In the genomic region with DNA sequence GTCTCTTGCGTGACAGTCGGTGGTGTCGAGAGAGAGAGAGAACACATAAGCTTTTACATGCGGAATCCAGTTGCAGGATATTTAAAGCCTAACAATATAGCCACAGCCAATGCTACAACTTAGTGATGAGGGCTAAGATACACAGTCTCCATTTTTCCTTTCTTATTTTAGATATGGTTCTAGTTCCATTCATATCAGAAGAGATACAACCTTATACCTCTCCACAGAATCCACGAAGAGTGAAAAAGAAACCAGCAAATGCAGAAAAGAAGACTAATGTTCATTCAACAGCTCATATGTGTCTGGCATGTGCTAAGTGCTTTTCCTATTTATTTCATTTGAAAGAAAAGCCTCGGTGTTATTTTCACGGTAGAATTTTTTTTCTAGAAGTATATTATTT, we compare ENCODE assay signal across 2 cellular contexts.
TF ChIP-seq lines count a peak whose summit lies in the region.

No MANE protein-coding gene starts in this region.

TF ChIP-seq in A549, 52 proteins besides CTCF, POLR2A, EP300 and RAD21 (continued from another document):
- TF ChIP-seq, protein P1, sequence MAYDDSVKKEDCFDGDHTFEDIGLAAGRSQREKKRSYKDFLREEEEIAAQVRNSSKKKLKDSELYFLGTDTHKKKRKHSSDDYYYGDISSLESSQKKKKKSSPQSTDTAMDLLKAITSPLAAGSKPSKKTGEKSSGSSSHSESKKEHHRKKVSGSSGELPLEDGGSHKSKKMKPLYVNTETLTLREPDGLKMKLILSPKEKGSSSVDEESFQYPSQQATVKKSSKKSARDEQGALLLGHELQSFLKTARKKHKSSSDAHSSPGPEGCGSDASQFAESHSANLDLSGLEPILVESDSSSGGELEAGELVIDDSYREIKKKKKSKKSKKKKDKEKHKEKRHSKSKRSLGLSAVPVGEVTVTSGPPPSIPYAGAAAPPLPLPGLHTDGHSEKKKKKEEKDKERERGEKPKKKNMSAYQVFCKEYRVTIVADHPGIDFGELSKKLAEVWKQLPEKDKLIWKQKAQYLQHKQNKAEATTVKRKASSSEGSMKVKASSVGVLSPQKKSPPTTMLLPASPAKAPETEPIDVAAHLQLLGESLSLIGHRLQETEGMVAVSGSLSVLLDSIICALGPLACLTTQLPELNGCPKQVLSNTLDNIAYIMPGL (CRISPR knock-in tag; IDR thresholded peaks at IDR 0.05; ENCODE audit: borderline replicate concordance) = no peak
- TF ChIP-seq, protein P2, sequence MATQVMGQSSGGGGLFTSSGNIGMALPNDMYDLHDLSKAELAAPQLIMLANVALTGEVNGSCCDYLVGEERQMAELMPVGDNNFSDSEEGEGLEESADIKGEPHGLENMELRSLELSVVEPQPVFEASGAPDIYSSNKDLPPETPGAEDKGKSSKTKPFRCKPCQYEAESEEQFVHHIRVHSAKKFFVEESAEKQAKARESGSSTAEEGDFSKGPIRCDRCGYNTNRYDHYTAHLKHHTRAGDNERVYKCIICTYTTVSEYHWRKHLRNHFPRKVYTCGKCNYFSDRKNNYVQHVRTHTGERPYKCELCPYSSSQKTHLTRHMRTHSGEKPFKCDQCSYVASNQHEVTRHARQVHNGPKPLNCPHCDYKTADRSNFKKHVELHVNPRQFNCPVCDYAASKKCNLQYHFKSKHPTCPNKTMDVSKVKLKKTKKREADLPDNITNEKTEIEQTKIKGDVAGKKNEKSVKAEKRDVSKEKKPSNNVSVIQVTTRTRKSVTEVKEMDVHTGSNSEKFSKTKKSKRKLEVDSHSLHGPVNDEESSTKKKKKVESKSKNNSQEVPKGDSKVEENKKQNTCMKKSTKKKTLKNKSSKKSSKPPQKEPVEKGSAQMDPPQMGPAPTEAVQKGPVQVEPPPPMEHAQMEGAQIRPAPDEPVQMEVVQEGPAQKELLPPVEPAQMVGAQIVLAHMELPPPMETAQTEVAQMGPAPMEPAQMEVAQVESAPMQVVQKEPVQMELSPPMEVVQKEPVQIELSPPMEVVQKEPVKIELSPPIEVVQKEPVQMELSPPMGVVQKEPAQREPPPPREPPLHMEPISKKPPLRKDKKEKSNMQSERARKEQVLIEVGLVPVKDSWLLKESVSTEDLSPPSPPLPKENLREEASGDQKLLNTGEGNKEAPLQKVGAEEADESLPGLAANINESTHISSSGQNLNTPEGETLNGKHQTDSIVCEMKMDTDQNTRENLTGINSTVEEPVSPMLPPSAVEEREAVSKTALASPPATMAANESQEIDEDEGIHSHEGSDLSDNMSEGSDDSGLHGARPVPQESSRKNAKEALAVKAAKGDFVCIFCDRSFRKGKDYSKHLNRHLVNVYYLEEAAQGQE (IDR thresholded peaks at IDR 0.05) = no peak
- TF ChIP-seq CHD4 (IDR thresholded peaks at IDR 0.05; ENCODE audit: borderline replicate concordance) (no peak), NR3C1 (IDR thresholded peaks at IDR 0.05) (no peak), MAFK (IDR thresholded peaks at IDR 0.05; ENCODE audit: partially characterized antibody) (no peak)

TF ChIP-seq in GM23338, 12 proteins besides CTCF, POLR2A, EP300 and RAD21:
- TF ChIP-seq, protein P3, sequence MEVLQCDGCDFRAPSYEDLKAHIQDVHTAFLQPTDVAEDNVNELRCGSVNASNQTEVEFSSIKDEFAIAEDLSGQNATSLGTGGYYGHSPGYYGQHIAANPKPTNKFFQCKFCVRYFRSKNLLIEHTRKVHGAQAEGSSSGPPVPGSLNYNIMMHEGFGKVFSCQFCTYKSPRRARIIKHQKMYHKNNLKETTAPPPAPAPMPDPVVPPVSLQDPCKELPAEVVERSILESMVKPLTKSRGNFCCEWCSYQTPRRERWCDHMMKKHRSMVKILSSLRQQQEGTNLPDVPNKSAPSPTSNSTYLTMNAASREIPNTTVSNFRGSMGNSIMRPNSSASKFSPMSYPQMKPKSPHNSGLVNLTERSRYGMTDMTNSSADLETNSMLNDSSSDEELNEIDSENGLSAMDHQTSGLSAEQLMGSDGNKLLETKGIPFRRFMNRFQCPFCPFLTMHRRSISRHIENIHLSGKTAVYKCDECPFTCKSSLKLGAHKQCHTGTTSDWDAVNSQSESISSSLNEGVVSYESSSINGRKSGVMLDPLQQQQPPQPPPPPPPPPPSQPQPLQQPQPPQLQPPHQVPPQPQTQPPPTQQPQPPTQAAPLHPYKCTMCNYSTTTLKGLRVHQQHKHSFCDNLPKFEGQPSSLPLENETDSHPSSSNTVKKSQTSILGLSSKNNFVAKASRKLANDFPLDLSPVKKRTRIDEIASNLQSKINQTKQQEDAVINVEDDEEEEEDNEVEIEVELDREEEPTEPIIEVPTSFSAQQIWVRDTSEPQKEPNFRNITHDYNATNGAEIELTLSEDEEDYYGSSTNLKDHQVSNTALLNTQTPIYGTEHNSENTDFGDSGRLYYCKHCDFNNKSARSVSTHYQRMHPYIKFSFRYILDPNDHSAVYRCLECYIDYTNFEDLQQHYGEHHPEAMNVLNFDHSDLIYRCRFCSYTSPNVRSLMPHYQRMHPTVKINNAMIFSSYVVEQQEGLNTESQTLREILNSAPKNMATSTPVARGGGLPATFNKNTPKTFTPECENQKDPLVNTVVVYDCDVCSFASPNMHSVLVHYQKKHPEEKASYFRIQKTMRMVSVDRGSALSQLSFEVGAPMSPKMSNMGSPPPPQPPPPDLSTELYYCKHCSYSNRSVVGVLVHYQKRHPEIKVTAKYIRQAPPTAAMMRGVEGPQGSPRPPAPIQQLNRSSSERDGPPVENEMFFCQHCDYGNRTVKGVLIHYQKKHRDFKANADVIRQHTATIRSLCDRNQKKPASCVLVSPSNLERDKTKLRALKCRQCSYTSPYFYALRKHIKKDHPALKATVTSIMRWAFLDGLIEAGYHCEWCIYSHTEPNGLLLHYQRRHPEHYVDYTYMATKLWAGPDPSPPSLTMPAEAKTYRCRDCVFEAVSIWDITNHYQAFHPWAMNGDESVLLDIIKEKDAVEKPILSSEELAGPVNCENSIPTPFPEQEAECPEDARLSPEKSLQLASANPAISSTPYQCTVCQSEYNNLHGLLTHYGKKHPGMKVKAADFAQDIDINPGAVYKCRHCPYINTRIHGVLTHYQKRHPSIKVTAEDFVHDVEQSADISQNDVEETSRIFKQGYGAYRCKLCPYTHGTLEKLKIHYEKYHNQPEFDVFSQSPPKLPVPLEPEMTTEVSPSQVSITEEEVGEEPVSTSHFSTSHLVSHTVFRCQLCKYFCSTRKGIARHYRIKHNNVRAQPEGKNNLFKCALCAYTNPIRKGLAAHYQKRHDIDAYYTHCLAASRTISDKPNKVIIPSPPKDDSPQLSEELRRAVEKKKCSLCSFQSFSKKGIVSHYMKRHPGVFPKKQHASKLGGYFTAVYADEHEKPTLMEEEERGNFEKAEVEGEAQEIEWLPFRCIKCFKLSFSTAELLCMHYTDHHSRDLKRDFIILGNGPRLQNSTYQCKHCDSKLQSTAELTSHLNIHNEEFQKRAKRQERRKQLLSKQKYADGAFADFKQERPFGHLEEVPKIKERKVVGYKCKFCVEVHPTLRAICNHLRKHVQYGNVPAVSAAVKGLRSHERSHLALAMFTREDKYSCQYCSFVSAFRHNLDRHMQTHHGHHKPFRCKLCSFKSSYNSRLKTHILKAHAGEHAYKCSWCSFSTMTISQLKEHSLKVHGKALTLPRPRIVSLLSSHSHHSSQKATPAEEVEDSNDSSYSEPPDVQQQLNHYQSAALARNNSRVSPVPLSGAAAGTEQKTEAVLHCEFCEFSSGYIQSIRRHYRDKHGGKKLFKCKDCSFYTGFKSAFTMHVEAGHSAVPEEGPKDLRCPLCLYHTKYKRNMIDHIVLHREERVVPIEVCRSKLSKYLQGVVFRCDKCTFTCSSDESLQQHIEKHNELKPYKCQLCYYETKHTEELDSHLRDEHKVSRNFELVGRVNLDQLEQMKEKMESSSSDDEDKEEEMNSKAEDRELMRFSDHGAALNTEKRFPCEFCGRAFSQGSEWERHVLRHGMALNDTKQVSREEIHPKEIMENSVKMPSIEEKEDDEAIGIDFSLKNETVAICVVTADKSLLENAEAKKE (CRISPR knock-in tag; IDR thresholded peaks at IDR 0.05) = no peak
- no peak for TF ChIP-seq POLR2AphosphoS5 (IDR thresholded peaks at IDR 0.05; ENCODE audit: low read depth)
- TF ChIP-seq, protein P2 (IDR thresholded peaks at IDR 0.05; ENCODE audit: unreplicated experiment) = no peak
- TF ChIP-seq, protein P4, sequence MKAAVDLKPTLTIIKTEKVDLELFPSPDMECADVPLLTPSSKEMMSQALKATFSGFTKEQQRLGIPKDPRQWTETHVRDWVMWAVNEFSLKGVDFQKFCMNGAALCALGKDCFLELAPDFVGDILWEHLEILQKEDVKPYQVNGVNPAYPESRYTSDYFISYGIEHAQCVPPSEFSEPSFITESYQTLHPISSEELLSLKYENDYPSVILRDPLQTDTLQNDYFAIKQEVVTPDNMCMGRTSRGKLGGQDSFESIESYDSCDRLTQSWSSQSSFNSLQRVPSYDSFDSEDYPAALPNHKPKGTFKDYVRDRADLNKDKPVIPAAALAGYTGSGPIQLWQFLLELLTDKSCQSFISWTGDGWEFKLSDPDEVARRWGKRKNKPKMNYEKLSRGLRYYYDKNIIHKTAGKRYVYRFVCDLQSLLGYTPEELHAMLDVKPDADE (IDR thresholded peaks at IDR 0.05) = no peak
TF ChIP-seq in GM23338: peak in this region for 0.
